In genomic region chr10:125523347-125523746, GRCh38 we compare ENCODE assay signal across 9 cellular contexts.
"Had no signal": no experiment of that assay in that cellular context is flagged by ENCODE, and none has a peak within 500 bp of the region (broad histone marks: within the 10 kb centered on the region; RNA-seq: fewer than 3 reads in every experiment).

No MANE protein-coding gene starts in this region.

- H3K9me3 Mint-ChIP-seq: HFFc6 had no signal

- H3K36me3 ChIP-seq: HAP-1 had no signal

- H3K4me3 Mint-ChIP-seq: HFFc6, IgD-negative memory B cell had no signal

- H3K4me3 ChIP-seq: HAP-1 had no signal

- H3K9me3 ChIP-seq: HAP-1 had no signal

- H3K4me1 Mint-ChIP-seq: IgD-negative memory B cell had no signal

- H3K27ac Mint-ChIP-seq: HFFc6, IgD-negative memory B cell had no signal

- H3K4me1 ChIP-seq: HAP-1 had no signal

- H3K27me3 Mint-ChIP-seq: IgD-negative memory B cell had no signal

- ATAC-seq: HCT116, HepG2 had no signal

- FAIRE-seq: HepG2 had no signal

- H3K27ac ChIP-seq: HL-60 had no signal

- DNase-seq: GOT3, H7, HFFc6, KBM-7 had no signal
